In the genomic region with DNA sequence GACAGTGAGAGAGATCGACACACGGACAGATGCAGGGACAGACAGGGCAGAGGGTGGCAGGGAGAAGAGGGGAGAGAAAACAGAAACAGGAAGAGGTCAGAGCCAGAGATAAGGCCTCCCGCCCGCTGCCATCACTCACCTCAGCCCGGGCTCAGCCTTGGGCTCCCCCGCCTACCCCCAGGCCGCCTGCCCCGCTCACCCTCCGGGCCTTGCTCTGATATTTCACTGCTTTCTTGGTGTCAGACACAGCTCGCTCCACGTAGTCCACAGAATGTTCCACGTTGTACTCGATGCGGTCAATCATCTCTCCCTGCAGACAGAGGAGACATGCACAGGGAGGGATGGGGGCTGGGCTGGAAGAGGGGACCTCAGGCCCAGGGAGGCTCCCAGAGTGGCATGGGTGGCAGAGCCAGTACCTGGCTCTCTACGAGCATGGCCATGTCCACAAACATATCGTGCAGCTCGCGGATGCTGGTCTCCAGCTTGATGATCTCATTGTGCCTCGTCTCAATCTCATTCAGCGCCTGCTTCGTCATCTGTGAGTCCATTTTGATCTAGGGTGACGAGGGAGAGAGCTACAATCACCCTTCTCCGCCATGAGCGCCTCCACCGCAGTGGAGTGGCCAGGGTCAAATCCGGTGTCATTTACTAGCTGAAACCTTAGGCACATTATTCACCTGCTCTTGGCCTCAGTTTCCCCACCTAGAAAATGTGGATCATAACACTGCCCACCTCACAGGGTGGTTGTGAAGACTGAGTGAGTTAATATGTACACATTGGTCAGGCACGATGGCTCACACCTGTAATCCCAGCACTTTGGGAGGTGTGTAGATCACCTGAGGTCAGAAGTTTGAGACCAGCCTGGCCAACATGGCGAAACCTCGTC, we compare ENCODE assay signal across 2 cellular contexts.
TF ChIP-seq lines count a peak whose summit lies in the region.

No MANE protein-coding gene starts in this region.

TF ChIP-seq in HEK293, 187 proteins besides CTCF, POLR2A, EP300 and RAD21:
- TF ChIP-seq ZBTB7A (tag by site-specific recombination; IDR thresholded peaks at IDR 0.05; ENCODE audit: low read depth), result no peak
- peak; percentile 18; the same call in 1 of the 2 replicates for TF ChIP-seq ZBTB17 (tag by site-specific recombination; IDR thresholded peaks at IDR 0.05)
- no peak for TF ChIP-seq GLIS2 (tag by site-specific recombination; IDR thresholded peaks at IDR 0.05)
- TF ChIP-seq SP2 (tag by site-specific recombination; IDR thresholded peaks at IDR 0.05), result 0 out of 2 replicates have a peak, but pooled peaks have one; percentile 13
- TF ChIP-seq ZNF473 (tag by site-specific recombination; IDR thresholded peaks at IDR 0.05), result no peak

TF ChIP-seq in H1, 55 proteins besides CTCF, POLR2A, EP300 and RAD21:
- TF ChIP-seq PHF8 (conservative IDR thresholded peaks at IDR 0.05; ENCODE audit: low read depth, low read length) (no peak), SP4 (IDR thresholded peaks at IDR 0.05; ENCODE audit: low read length) (no peak), EGR1 (IDR thresholded peaks at IDR 0.05; ENCODE audit: borderline replicate concordance, low read depth, low read length) (no peak), GTF2F1 (IDR thresholded peaks at IDR 0.05; ENCODE audit: borderline replicate concordance, low read depth, low read length) (no peak), HDAC6 (IDR thresholded peaks at IDR 0.05; ENCODE audit: low read depth, low read length) (no peak), JUND (IDR thresholded peaks at IDR 0.05; ENCODE audit: low read length) (no peak)
